16 cellular contexts compared by ENCODE assay signal in genomic region chr21:15045017-15045416, GRCh38. TPM values are rescaled to one million over a fixed set of nuclear protein-coding genes. Genes with fewer than 3 reads are reported as not detected.
DNase-seq lines count a peak whose midpoint lies in the region; FAIRE-seq and TF ChIP-seq lines count a peak whose summit lies in the region.
"Had no signal": no experiment of that assay in that cellular context is flagged by ENCODE, and none has a peak within 500 bp of the region (broad histone marks: within the 10 kb centered on the region; RNA-seq: fewer than 3 reads in every experiment).

No MANE protein-coding gene starts in this region.

- no peak overlapping the region for H3K4me3 Mint-ChIP-seq in endothelial cell (ENCODE audit: unreplicated experiment)
- H3K4me3 Mint-ChIP-seq in progenitor cell of endocrine pancreas (ENCODE audit: low read depth): no peak overlapping the region
- H3K4me3 Mint-ChIP-seq: CD4-positive, alpha-beta T cell; GM23338; H9 had no signal

- no peak overlapping the region for H3K4me3 ChIP-seq in BLaER1 treated with 17β-estradiol and CSF1 and Interleukin-3, amounts not matched to agents 10 nM and 100 nM
- H3K4me3 ChIP-seq in coronary artery: no peak overlapping the region
- H3K4me3 ChIP-seq: GM23338 had no signal

- DNase-seq in GM12892 (ENCODE audit: insufficient read length): no peak
- DNase-seq in endothelial cell (ENCODE audit: low spot score): no peak
- no peak for DNase-seq in progenitor cell of endocrine pancreas (ENCODE audit: low spot score, unreplicated experiment)
- no peak for DNase-seq in iPS-NIHi7 (ENCODE audit: extremely low spot score)
- no peak for DNase-seq in coronary artery (ENCODE audit: low spot score)
- no peak for DNase-seq in HuH-7.5 (ENCODE audit: low spot score)
- DNase-seq: Calu3; CD4-positive, alpha-beta T cell; COR-L47; DMS53; DMS79 treated with DMSO at 0.1 percent for 48 hours; GF-D8; H9 had no signal

- H3K36me3 Mint-ChIP-seq in endothelial cell (ENCODE audit: low read depth, unreplicated experiment) (peaks cover 24% of the 10 kb centered on the region), progenitor cell of endocrine pancreas (ENCODE audit: insufficient read depth) (peaks cover 38% of the 10 kb centered on the region)

- H3K27ac Mint-ChIP-seq in endothelial cell (ENCODE audit: unreplicated experiment) (peak overlapping the region; percentile 6), progenitor cell of endocrine pancreas (peak overlapping the region; percentile 5)
- H3K27ac Mint-ChIP-seq: CD4-positive, alpha-beta T cell; GM23338; H9 had no signal

- no peak for TF ChIP-seq POLR2A in GM12892 (IDR thresholded peaks at IDR 0.05; ENCODE audit: low read depth, low read length)

- H4K20me1 ChIP-seq in BLaER1 treated with 17β-estradiol and CSF1 and Interleukin-3, amounts not matched to agents 10 nM and 100 nM: peaks cover 60 to 99% (median 96%) of the 10 kb centered on the region in 11 experiments

- peak; percentile 9 for FAIRE-seq in GM12892 (lab: Jason Lieb, UNC)
- FAIRE-seq: GM19239 had no signal

- H3K27me3 ChIP-seq in BLaER1 treated with 17β-estradiol and CSF1 and Interleukin-3, amounts not matched to agents 10 nM and 100 nM: no peaks in the 10 kb centered on the region

- peaks cover 13 to 54% (median 31%) of the 10 kb centered on the region in 11 experiments; a peak in 21 of 22 replicates for H3K9me3 ChIP-seq in BLaER1 treated with 17β-estradiol and CSF1 and Interleukin-3, amounts not matched to agents 10 nM and 100 nM (replicated peaks in 1 of 11)

- H3K36me3 ChIP-seq in BLaER1 treated with 17β-estradiol and CSF1 and Interleukin-3, amounts not matched to agents 10 nM and 100 nM: peaks cover 22 to 90% (median 77%) of the 10 kb centered on the region in 11 experiments

- peaks cover 5% of the 10 kb centered on the region for H3K4me1 Mint-ChIP-seq in endothelial cell (ENCODE audit: unreplicated experiment)
- peaks cover 8% of the 10 kb centered on the region for H3K4me1 Mint-ChIP-seq in progenitor cell of endocrine pancreas (ENCODE audit: low read depth)

- H3K27ac ChIP-seq in BLaER1 treated with 17β-estradiol and CSF1 and Interleukin-3, amounts not matched to agents 10 nM and 100 nM: peak overlapping the region in 1 of 11 experiments; percentile 12; a peak in 1 of 22 replicates
- no peak overlapping the region for H3K27ac ChIP-seq in coronary artery

- H3K4me1 ChIP-seq in BLaER1 treated with 17β-estradiol and CSF1 and Interleukin-3, amounts not matched to agents 10 nM and 100 nM: peaks cover 11 to 47% (median 34%) of the 10 kb centered on the region in 10 experiments

- H3K4me2 ChIP-seq in BLaER1 treated with 17β-estradiol and CSF1 and Interleukin-3, amounts not matched to agents 10 nM and 100 nM: peak overlapping the region in 9 of 11 experiments; percentile 1 to 50 (median 36); a peak in 13 of 22 replicates
- H3K4me2 ChIP-seq: GM23338 had no signal

- H3K27me3 Mint-ChIP-seq in endothelial cell (ENCODE audit: unreplicated experiment): peaks cover 4% of the 10 kb centered on the region
- H3K27me3 Mint-ChIP-seq in progenitor cell of endocrine pancreas: no peaks in the 10 kb centered on the region
- H3K27me3 Mint-ChIP-seq: CD4-positive, alpha-beta T cell had no signal

- no peak overlapping the region for H3K9ac ChIP-seq in BLaER1 treated with 17β-estradiol and CSF1 and Interleukin-3, amounts not matched to agents 10 nM and 100 nM

- no peaks in the 10 kb centered on the region for H3K9me3 Mint-ChIP-seq in endothelial cell (ENCODE audit: unreplicated experiment)
- H3K9me3 Mint-ChIP-seq in progenitor cell of endocrine pancreas (ENCODE audit: low read depth): peaks cover 19% of the 10 kb centered on the region
- H3K9me3 Mint-ChIP-seq: GM23338 had no signal

- TF ChIP-seq CTCF in endothelial cell (IDR thresholded peaks at IDR 0.05; ENCODE audit: unreplicated experiment) (no peak), progenitor cell of endocrine pancreas (IDR thresholded peaks at IDR 0.05; ENCODE audit: unreplicated experiment) (no peak), coronary artery (IDR thresholded peaks at IDR 0.05) (no peak)

RNA-seq across cellular contexts. Expression of gene NRIP1, which starts 19.8 kb away (rescaled TPM):
- 2.0 TPM for polyA plus RNA-seq in GM12892 (2012; ENCODE audit: missing spikeins)
- total RNA-seq in endothelial cell (ENCODE audit: unreplicated experiment): 72.1 TPM
- 66.0 and 69.4 TPM in 2 replicates for total RNA-seq in progenitor cell of endocrine pancreas
